Comparison of ENCODE assay signal across 9 cellular contexts in genomic region chr3:188362405-188362831, GRCh38.
A peak's percentile ranks its signal among the peaks of the same experiment; 100 is the strongest.
DNase-seq lines count a peak whose midpoint lies in the region; ATAC-seq and TF ChIP-seq lines count a peak whose summit lies in the region.
"Had no signal": no experiment of that assay in that cellular context is flagged by ENCODE, and none has a peak within 500 bp of the region (broad histone marks: within the 10 kb centered on the region; RNA-seq: fewer than 3 reads in every experiment).

No MANE protein-coding gene starts in this region.

- no peaks in the 10 kb centered on the region for H3K36me3 ChIP-seq in CD4-positive, CD25-positive, alpha-beta regulatory T cell (ENCODE audit: control insufficient read depth, insufficient read depth, low read length)
- no peaks in the 10 kb centered on the region for H3K36me3 ChIP-seq in OCI-LY7 (ENCODE audit: insufficient read depth, low read length)

- TF ChIP-seq CTCF in LNCaP clone FGC (IDR thresholded peaks at IDR 0.05; ENCODE audit: control insufficient read depth, extremely low read depth, insufficient read depth) (peak; percentile 23; the same call in 1 of the 2 replicates), cardiac fibroblast (IDR thresholded peaks at IDR 0.05; ENCODE audit: low read depth, low read length) (peak; percentile 34), natural killer cell (IDR thresholded peaks at IDR 0.05) (no peak), OCI-LY7 (conservative IDR thresholded peaks at IDR 0.05; ENCODE audit: low read length) (no peak)

- H4K20me1 ChIP-seq in OCI-LY7 (ENCODE audit: insufficient read depth, low read length), result no peaks in the 10 kb centered on the region

- no peaks in the 10 kb centered on the region for H3K79me2 ChIP-seq in OCI-LY7 (ENCODE audit: insufficient read depth, low read depth, low read length)

- BruUV-seq in OCI-LY7 (replicated peaks; lab: Mats Ljungman, UMichigan), result no TSS peak

- no peak overlapping the region for H3K27ac ChIP-seq in CD4-positive, CD25-positive, alpha-beta regulatory T cell (ENCODE audit: insufficient read depth, low read length, poor library complexity, severe bottlenecking)
- H3K27ac ChIP-seq in OCI-LY7 (ENCODE audit: low read depth, low read length, poor library complexity, severe bottlenecking), result no peak overlapping the region

- H2AFZ ChIP-seq in OCI-LY7 (ENCODE audit: low read length), result no peak overlapping the region

- H3K9me2 ChIP-seq in OCI-LY7 (ENCODE audit: insufficient read depth, low read length), result no peaks in the 10 kb centered on the region

- H3K4me1 ChIP-seq in CD4-positive, CD25-positive, alpha-beta regulatory T cell (ENCODE audit: control insufficient read depth, insufficient read depth, low read length, poor library complexity, severe bottlenecking), result peaks cover 14% of the 10 kb centered on the region
- peaks cover 27% of the 10 kb centered on the region for H3K4me1 ChIP-seq in OCI-LY7 (ENCODE audit: insufficient read depth, low read length, poor library complexity, severe bottlenecking)

- intact Hi-C loops in natural killer cell (cut with micrococcal nuclease), result no loop called here
- intact Hi-C loops in OCI-LY7 (cut with micrococcal nuclease; ENCODE audit: unreplicated experiment), result no loop called here

- no peak overlapping the region for H3K4me2 ChIP-seq in OCI-LY7 (ENCODE audit: low read length)

- H3K27me3 ChIP-seq in CD4-positive, CD25-positive, alpha-beta regulatory T cell (ENCODE audit: control insufficient read depth, insufficient read depth, low read length), result no peaks in the 10 kb centered on the region

- peak in 1 of 3 donors; percentile 16 for DNase-seq in CD4-positive, CD25-positive, alpha-beta regulatory T cell
- DNase-seq in LNCaP clone FGC (ENCODE audit: low read depth) (peak; percentile 95), cardiac fibroblast (ENCODE audit: low read depth in 2 of 2) (peak; percentile 74 to 93), natural killer cell (no peak), T-helper 1 cell (no peak), OCI-LY7 (ENCODE audit: low spot score) (no peak)
- no peak for DNase-seq in activated CD8-positive, alpha-beta memory T cell treated with anti-CD3 and anti-CD28 coated beads, Interleukin-2, amount 50 U/mL, for 4 hours
- DNase-seq: midbrain had no signal

- POLR2A ChIA-PET in OCI-LY7 (lab: Charles Lee), result interaction anchor here (0.6 to 1.9 kb wide), 7 partner anchors 10 to 280 kb away, joined by 3 to 6 read pairs (median 3); no protein-coding TSS in a partner anchor

- no peaks in the 10 kb centered on the region for H3K9me3 ChIP-seq in CD4-positive, CD25-positive, alpha-beta regulatory T cell (ENCODE audit: control insufficient read depth in 2 of 2, low read length in 2 of 2)
- no peaks in the 10 kb centered on the region for H3K9me3 ChIP-seq in OCI-LY7 (ENCODE audit: low read length)

- CTCF ChIA-PET in OCI-LY7 (lab: Charles Lee; ENCODE audit: unreplicated experiment), result interaction anchor here (1.0 kb wide), 1 partner anchor 24 kb away, joined by 3 read pairs; no protein-coding TSS in a partner anchor

- peaks cover 10% of the 10 kb centered on the region for H3K36me3 Mint-ChIP-seq in CD4-positive, CD25-positive, alpha-beta regulatory T cell
- no peaks in the 10 kb centered on the region for H3K36me3 Mint-ChIP-seq in natural killer cell

- H3K27ac Mint-ChIP-seq in CD4-positive, CD25-positive, alpha-beta regulatory T cell, result peak overlapping the region in 2 of 3 donors; percentile 68 to 84
- peak overlapping the region; percentile 70 to 78 for H3K27ac Mint-ChIP-seq in natural killer cell

- peak overlapping the region in 3 of 4 donors; percentile 2 to 53 (median 14) for H3K4me3 Mint-ChIP-seq in CD4-positive, CD25-positive, alpha-beta regulatory T cell
- H3K4me3 Mint-ChIP-seq in natural killer cell, result peak overlapping the region; percentile 73

- no peaks in the 10 kb centered on the region for H3K9me3 Mint-ChIP-seq in CD4-positive, CD25-positive, alpha-beta regulatory T cell
- no peaks in the 10 kb centered on the region for H3K9me3 Mint-ChIP-seq in natural killer cell

- no peak overlapping the region for H3K4me3 ChIP-seq in CD4-positive, CD25-positive, alpha-beta regulatory T cell (ENCODE audit: low read depth, low read length)
- H3K4me3 ChIP-seq in LNCaP clone FGC (ENCODE audit: low read depth, low read length), result no peak overlapping the region
- H3K4me3 ChIP-seq in cardiac fibroblast (replicated peaks in 1 of 2; ENCODE audit: low read depth in 2 of 2, low read length in 2 of 2), result no peak overlapping the region
- no peak overlapping the region for H3K4me3 ChIP-seq in OCI-LY7 (ENCODE audit: low read depth, low read length, poor library complexity, severe bottlenecking)

- peaks cover 4% of the 10 kb centered on the region for H3K27me3 Mint-ChIP-seq in CD4-positive, CD25-positive, alpha-beta regulatory T cell
- peaks cover 0 to 7% of the 10 kb centered on the region in 2 donors for H3K27me3 Mint-ChIP-seq in natural killer cell (ENCODE audit: low read depth in 2 of 2)

- H3K4me1 Mint-ChIP-seq in CD4-positive, CD25-positive, alpha-beta regulatory T cell, result peaks cover 21 to 49% (median 37%) of the 10 kb centered on the region in 4 donors
- peaks cover 61 to 63% of the 10 kb centered on the region in 2 donors for H3K4me1 Mint-ChIP-seq in natural killer cell

- ATAC-seq in CD4-positive, CD25-positive, alpha-beta regulatory T cell (ENCODE audit: low read depth in 2 of 2), result peak; percentile 43 to 59
- peak; percentile 67 to 73 (median 72) for ATAC-seq in natural killer cell
- no peak for ATAC-seq in HG02973 (IDR thresholded peaks at IDR 0.05; ENCODE audit: unreplicated experiment)

Comparison
In these comparisons a context has a peak if more than half of its experiments do, and no peak if none do; other contexts are left out.
1. DNase-seq: peak in LNCaP clone FGC (single experiment) and cardiac fibroblast (2 of 2); none in natural killer cell (single experiment), T-helper 1 cell (0 of 5), OCI-LY7 (single experiment) and activated CD8-positive, alpha-beta memory T cell treated with anti-CD3 and anti-CD28 coated beads, Interleukin-2, amount 50 U/mL, for 4 hours (single experiment).
2. CTCF ChIP-seq: peak in LNCaP clone FGC (single experiment) and cardiac fibroblast (single experiment); none in natural killer cell (single experiment) and OCI-LY7 (single experiment).